In the genomic region with DNA sequence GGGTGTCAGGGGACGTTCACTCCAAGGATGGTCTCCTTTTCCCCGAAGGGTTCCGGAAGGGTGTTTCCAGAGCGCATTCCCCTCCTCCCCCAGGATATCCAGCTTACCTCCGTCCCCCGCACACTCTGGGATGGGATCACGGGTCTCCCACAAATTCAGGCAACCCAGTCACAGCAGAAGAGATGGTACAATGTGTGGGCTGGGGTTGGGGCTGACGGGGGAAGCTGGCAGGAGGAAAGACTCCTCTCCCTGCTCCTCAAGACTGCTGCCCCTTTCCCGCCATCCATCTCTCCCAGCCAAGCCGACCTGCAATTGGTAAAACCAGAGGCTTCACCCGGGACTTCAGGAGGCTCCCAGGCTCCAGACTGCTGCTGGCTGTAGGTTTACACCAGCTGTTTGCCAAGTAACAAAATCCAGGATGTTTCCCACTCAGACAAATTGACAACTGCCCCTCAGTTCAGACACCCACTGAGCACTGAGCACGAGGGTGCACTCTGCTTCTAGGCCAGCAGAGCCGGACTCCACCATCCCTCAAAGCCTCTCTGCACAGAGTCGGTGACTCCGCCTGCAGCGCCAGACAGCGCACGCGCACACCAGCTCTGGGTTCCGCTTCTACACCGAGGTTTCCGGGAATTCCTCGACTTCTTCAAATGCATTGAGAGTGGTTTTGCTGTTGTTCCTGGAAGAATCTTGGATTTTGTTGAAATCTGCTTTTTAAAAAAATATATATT, we compare ENCODE assay signal across 10 cellular contexts. TPM values are rescaled to one million over a fixed set of nuclear protein-coding genes. Genes with fewer than 3 reads are reported as not detected.
DNase-seq lines count a peak whose midpoint lies in the region; ATAC-seq and TF ChIP-seq lines count a peak whose summit lies in the region.
"Had no signal": no experiment of that assay in that cellular context is flagged by ENCODE, and none has a peak within 500 bp of the region (broad histone marks: within the 10 kb centered on the region; RNA-seq: fewer than 3 reads in every experiment).

No MANE protein-coding gene starts in this region.

- peak overlapping the region; percentile 57 for H3K4me3 Mint-ChIP-seq in activated naive CD8-positive, alpha-beta T cell treated with anti-CD3 and anti-CD28 coated beads for 36 hours
- H3K4me3 Mint-ChIP-seq in activated naive CD8-positive, alpha-beta T cell treated with anti-CD3 and anti-CD28 coated beads, Interleukin-2, amount 50 U/mL, for 24 hours, result no peak overlapping the region

- no peak for DNase-seq in activated naive CD8-positive, alpha-beta T cell treated with anti-CD3 and anti-CD28 coated beads for 36 hours
- no peak for DNase-seq in activated naive CD8-positive, alpha-beta T cell treated with anti-CD3 and anti-CD28 coated beads, Interleukin-2, amount 50 U/mL, for 24 hours
- no peak for DNase-seq in cardiac muscle cell (ENCODE audit: low read depth in 1 of 2, low spot score in 1 of 2)
- DNase-seq in ovary, result no peak
- no peak for DNase-seq in upper lobe of right lung
- no peak for DNase-seq in colonic mucosa
- DNase-seq in Ammon's horn (ENCODE audit: low spot score), result no peak
- DNase-seq in omental fat pad (ENCODE audit: low spot score), result no peak

- H3K27me3 ChIP-seq in cardiac muscle cell, result no peaks in the 10 kb centered on the region
- H3K27me3 ChIP-seq in ovary, result no peaks in the 10 kb centered on the region
- H3K27me3 ChIP-seq in upper lobe of right lung, result no peaks in the 10 kb centered on the region
- H3K27me3 ChIP-seq in colonic mucosa, result no peaks in the 10 kb centered on the region

- intact Hi-C loops in ovary (cut with DNase I) (no loop called here), upper lobe of right lung (cut with DNase I) (no loop called here), colonic mucosa (cut with DNase I) (no loop called here)

- no peaks in the 10 kb centered on the region for H3K36me3 ChIP-seq in cardiac muscle cell
- H3K36me3 ChIP-seq in ovary, result no peaks in the 10 kb centered on the region
- H3K36me3 ChIP-seq in upper lobe of right lung, result no peaks in the 10 kb centered on the region
- no peaks in the 10 kb centered on the region for H3K36me3 ChIP-seq in colonic mucosa

- peak overlapping the region; percentile 94 for H3K27ac ChIP-seq in cardiac muscle cell
- peak overlapping the region; percentile 20 to 43 for H3K27ac ChIP-seq in ovary
- peak overlapping the region; percentile 65 for H3K27ac ChIP-seq in upper lobe of right lung
- no peak overlapping the region for H3K27ac ChIP-seq in colonic mucosa

- ATAC-seq in activated naive CD8-positive, alpha-beta T cell treated with anti-CD3 and anti-CD28 coated beads, Interleukin-2, amount 50 U/mL, for 24 hours, result no peak
- peak; percentile 32 for ATAC-seq in upper lobe of right lung
- no peak for ATAC-seq in omental fat pad (ENCODE audit: low FRiP score)

- no peak overlapping the region for H3K27ac Mint-ChIP-seq in activated naive CD8-positive, alpha-beta T cell treated with anti-CD3 and anti-CD28 coated beads for 36 hours
- H3K27ac Mint-ChIP-seq in activated naive CD8-positive, alpha-beta T cell treated with anti-CD3 and anti-CD28 coated beads, Interleukin-2, amount 50 U/mL, for 24 hours, result no peak overlapping the region

- no peak for TF ChIP-seq POLR2A in ovary (IDR thresholded peaks at IDR 0.05)

- TF ChIP-seq CTCF in cardiac muscle cell (IDR thresholded peaks at IDR 0.05; ENCODE audit: low read depth, low read length) (no peak), ovary (IDR thresholded peaks at IDR 0.05) (no peak), upper lobe of right lung (IDR thresholded peaks at IDR 0.05) (no peak), colonic mucosa (IDR thresholded peaks at IDR 0.05) (no peak), omental fat pad (IDR thresholded peaks at IDR 0.05) (no peak)

- 70 to 75% (median 74%) methylated on average over 23 of the region's 23 CpGs for WGBS in ovary, 3 donors

- TF ChIP-seq EP300 in ovary (IDR thresholded peaks at IDR 0.05), result no peak

- H3K4me1 ChIP-seq in cardiac muscle cell (ENCODE audit: low read depth) (peaks cover 9% of the 10 kb centered on the region), ovary (ENCODE audit: insufficient read depth) (peaks cover 3% of the 10 kb centered on the region), upper lobe of right lung (no peaks in the 10 kb centered on the region), colonic mucosa (no peaks in the 10 kb centered on the region)

- no peak overlapping the region for H3K4me3 ChIP-seq in cardiac muscle cell
- no peak overlapping the region for H3K4me3 ChIP-seq in ovary
- no peak overlapping the region for H3K4me3 ChIP-seq in upper lobe of right lung
- H3K4me3 ChIP-seq in colonic mucosa, result no peak overlapping the region

- H3K9me3 ChIP-seq in cardiac muscle cell (ENCODE audit: low read depth) (no peaks in the 10 kb centered on the region), ovary (no peaks in the 10 kb centered on the region), upper lobe of right lung (no peaks in the 10 kb centered on the region), colonic mucosa (no peaks in the 10 kb centered on the region)

- H3K36me3 Mint-ChIP-seq in activated naive CD8-positive, alpha-beta T cell treated with anti-CD3 and anti-CD28 coated beads for 36 hours, result no peaks in the 10 kb centered on the region
- H3K36me3 Mint-ChIP-seq in activated naive CD8-positive, alpha-beta T cell treated with anti-CD3 and anti-CD28 coated beads, Interleukin-2, amount 50 U/mL, for 24 hours (ENCODE audit: low read depth), result no peaks in the 10 kb centered on the region

- no peaks in the 10 kb centered on the region for H3K4me1 Mint-ChIP-seq in activated naive CD8-positive, alpha-beta T cell treated with anti-CD3 and anti-CD28 coated beads for 36 hours
- no peaks in the 10 kb centered on the region for H3K4me1 Mint-ChIP-seq in activated naive CD8-positive, alpha-beta T cell treated with anti-CD3 and anti-CD28 coated beads, Interleukin-2, amount 50 U/mL, for 24 hours

- peaks cover 4% of the 10 kb centered on the region for H3K9me3 Mint-ChIP-seq in activated naive CD8-positive, alpha-beta T cell treated with anti-CD3 and anti-CD28 coated beads for 36 hours
- H3K9me3 Mint-ChIP-seq in activated naive CD8-positive, alpha-beta T cell treated with anti-CD3 and anti-CD28 coated beads, Interleukin-2, amount 50 U/mL, for 24 hours, result no peaks in the 10 kb centered on the region

- H3K27me3 Mint-ChIP-seq in activated naive CD8-positive, alpha-beta T cell treated with anti-CD3 and anti-CD28 coated beads for 36 hours, result peaks cover 5% of the 10 kb centered on the region
- peaks cover 2% of the 10 kb centered on the region for H3K27me3 Mint-ChIP-seq in activated naive CD8-positive, alpha-beta T cell treated with anti-CD3 and anti-CD28 coated beads, Interleukin-2, amount 50 U/mL, for 24 hours

- H3K9ac ChIP-seq in colonic mucosa (ENCODE audit: low read depth in 2 of 2, low read length in 2 of 2), result peak overlapping the region in 1 of 2 donors; percentile 24

RNA-seq across cellular contexts. Expression of a gene that starts 37.7 kb away (rescaled TPM):
- total RNA-seq in activated naive CD8-positive, alpha-beta T cell treated with anti-CD3 and anti-CD28 coated beads for 36 hours, result not detected
- not detected in 2 replicates for total RNA-seq in cardiac muscle cell
- not detected in 2 replicates for polyA plus RNA-seq in cardiac muscle cell
- 10 to 100 TPM in 1 of 7 donors, 1 to 10 TPM in 4, under 1 TPM in 2; 0.46 to 10.3 (median 2.9) TPM for total RNA-seq in ovary
- polyA plus RNA-seq in ovary, result 1 to 10 TPM; 1.9 to 7.7 TPM
- total RNA-seq in upper lobe of right lung, result 8.2 TPM
- 1 to 10 TPM in 1 of 2 donors, under 1 TPM in 1; 0.59 to 2.0 TPM for total RNA-seq in colonic mucosa
- total RNA-seq in omental fat pad, result 10 to 100 TPM in 1 of 4 donors, 1 to 10 TPM in 3; 4.5 to 14.7 (median 6.2) TPM
- total RNA-seq: bronchial epithelial cell had no signal

RNA-seq across cellular contexts. Expression of a gene that starts 41.9 kb away (rescaled TPM):
- total RNA-seq in activated naive CD8-positive, alpha-beta T cell treated with anti-CD3 and anti-CD28 coated beads for 36 hours, result under 1 TPM in 1 of 2 experiments, not detected in 1; 0.16 TPM
- total RNA-seq in cardiac muscle cell (not detected in 2 replicates), ovary (under 1 TPM in 2 of 7 donors, not detected in 5; 0.40 to 0.89 TPM), upper lobe of right lung (0.75 TPM), colonic mucosa (not detected), omental fat pad (1 to 10 TPM in 1 of 4 donors, under 1 TPM in 1, not detected in 2; 0.93 to 1.8 TPM)
- polyA plus RNA-seq in cardiac muscle cell (not detected in 2 replicates), ovary (under 1 TPM in 1 of 2 donors, not detected in 1; 0.30 TPM)
- total RNA-seq: A172, bronchial epithelial cell had no signal

RNA-seq across cellular contexts. Expression of a gene that starts 44.1 kb away (rescaled TPM):
- under 1 TPM; 0.47 to 0.64 TPM for total RNA-seq in activated naive CD8-positive, alpha-beta T cell treated with anti-CD3 and anti-CD28 coated beads for 36 hours
- total RNA-seq in cardiac muscle cell (1.8 and 2.0 TPM in 2 replicates), ovary (1 to 10 TPM in 5 of 7 donors, under 1 TPM in 2; 0.12 to 5.8 (median 2.2) TPM), upper lobe of right lung (0.26 TPM), colonic mucosa (1 to 10 TPM; 2.3 to 7.4 TPM), omental fat pad (1 to 10 TPM in 1 of 4 donors, under 1 TPM in 3; 0.36 to 3.0 (median 0.86) TPM)
- polyA plus RNA-seq in cardiac muscle cell (1.1 and 1.2 TPM in 2 replicates), ovary (1 to 10 TPM in 1 of 2 donors, under 1 TPM in 1; 0.85 to 1.3 TPM)
